In genomic region chr9:8366161-8366926, GRCh38 we compare ENCODE assay signal across 13 cellular contexts.
DNase-seq lines count a peak whose midpoint lies in the region; ATAC-seq, FAIRE-seq and TF ChIP-seq lines count a peak whose summit lies in the region.
"Had no signal": no experiment of that assay in that cellular context is flagged by ENCODE, and none has a peak within 500 bp of the region (broad histone marks: within the 10 kb centered on the region; RNA-seq: fewer than 3 reads in every experiment).

No MANE protein-coding gene starts in this region.

- H3K9me3 ChIP-seq in astrocyte (ENCODE audit: insufficient read depth, low read depth, low read length), result no peaks in the 10 kb centered on the region
- no peaks in the 10 kb centered on the region for H3K9me3 ChIP-seq in tibial artery
- no peaks in the 10 kb centered on the region for H3K9me3 ChIP-seq in T-helper 17 cell (ENCODE audit: control insufficient read depth, low read length, poor library complexity, severe bottlenecking)
- H3K9me3 ChIP-seq in Peyer's patch, result no peaks in the 10 kb centered on the region
- H3K9me3 ChIP-seq: MG63, prostate gland, transverse colon had no signal

- H3K4me1 ChIP-seq in astrocyte (ENCODE audit: insufficient read depth, low read length) (peaks cover 25% of the 10 kb centered on the region), tibial artery (peaks cover 0 to 8% (median 0%) of the 10 kb centered on the region in 4 donors), Peyer's patch (no peaks in the 10 kb centered on the region)
- H3K4me1 ChIP-seq: foreskin keratinocyte, prostate gland had no signal

- H4K20me1 ChIP-seq in astrocyte (ENCODE audit: insufficient read depth, low read length), result no peaks in the 10 kb centered on the region

- H3K27me3 ChIP-seq in astrocyte (ENCODE audit: insufficient read depth, low read length) (no peaks in the 10 kb centered on the region), kidney epithelial cell (ENCODE audit: control insufficient read depth, insufficient read depth, low read length) (no peaks in the 10 kb centered on the region), tibial artery (no peaks in the 10 kb centered on the region), Peyer's patch (no peaks in the 10 kb centered on the region)
- H3K27me3 ChIP-seq: foreskin keratinocyte, MG63, transverse colon had no signal

- no peak overlapping the region for H3K9ac ChIP-seq in astrocyte (ENCODE audit: low read length)

- TF ChIP-seq CTCF in astrocyte (IDR thresholded peaks at IDR 0.05; ENCODE audit: insufficient read depth, low read depth, low read length), result no peak
- TF ChIP-seq CTCF in kidney epithelial cell (IDR thresholded peaks at IDR 0.05; ENCODE audit: insufficient read depth, low read length, poor library complexity, severe bottlenecking), result no peak
- no peak for TF ChIP-seq CTCF in tibial artery (IDR thresholded peaks at IDR 0.05)
- TF ChIP-seq CTCF in Peyer's patch (IDR thresholded peaks at IDR 0.05), result no peak

- H3K4me3 Mint-ChIP-seq in astrocyte (ENCODE audit: unreplicated experiment), result no peak overlapping the region
- no peak overlapping the region for H3K4me3 Mint-ChIP-seq in T-helper 17 cell
- H3K4me3 Mint-ChIP-seq: HFFc6 had no signal

- H3K36me3 ChIP-seq in astrocyte (ENCODE audit: insufficient read depth, low read length) (no peaks in the 10 kb centered on the region), kidney epithelial cell (ENCODE audit: control insufficient read depth, insufficient read depth, low read length) (no peaks in the 10 kb centered on the region), tibial artery (no peaks in the 10 kb centered on the region), Peyer's patch (no peaks in the 10 kb centered on the region)
- H3K36me3 ChIP-seq: MG63, prostate gland, transverse colon had no signal

- no peak for ATAC-seq in T-helper 17 cell
- ATAC-seq: foreskin keratinocyte had no signal

- H3K27ac ChIP-seq in astrocyte (ENCODE audit: low read depth, low read length), result peak overlapping the region; percentile 88
- H3K27ac ChIP-seq in tibial artery, result no peak overlapping the region
- no peak overlapping the region for H3K27ac ChIP-seq in Peyer's patch
- H3K27ac ChIP-seq: foreskin keratinocyte, prostate gland, transverse colon had no signal

- no peaks in the 10 kb centered on the region for H3K79me2 ChIP-seq in astrocyte (ENCODE audit: insufficient read depth, low read length)

- H3K9me3 Mint-ChIP-seq in astrocyte (ENCODE audit: unreplicated experiment), result no peaks in the 10 kb centered on the region

- H3K4me3 ChIP-seq in astrocyte (ENCODE audit: insufficient read depth, low read depth, low read length), result no peak overlapping the region
- H3K4me3 ChIP-seq in kidney epithelial cell (ENCODE audit: low read depth, low read length), result no peak overlapping the region
- H3K4me3 ChIP-seq in tibial artery, result no peak overlapping the region
- H3K4me3 ChIP-seq in Peyer's patch, result no peak overlapping the region
- H3K4me3 ChIP-seq: MG63, prostate gland, transverse colon had no signal

- TF ChIP-seq POLR2A in Peyer's patch (IDR thresholded peaks at IDR 0.05), result no peak

- peak overlapping the region; percentile 80 for H3K4me2 ChIP-seq in astrocyte (ENCODE audit: low read length)

- H3K27ac Mint-ChIP-seq in astrocyte (ENCODE audit: unreplicated experiment) (peak overlapping the region; percentile 3), T-helper 17 cell (no peak overlapping the region)
- H3K27ac Mint-ChIP-seq: HFFc6 had no signal

- DNase-seq in ACHN, result peak; percentile 19
- DNase-seq in G401 (ENCODE audit: low spot score), result peak; percentile 32
- peak; percentile 82 for DNase-seq in astrocyte (ENCODE audit: low read depth)
- DNase-seq in kidney epithelial cell (ENCODE audit: low read depth), result peak; percentile 42
- no peak for DNase-seq in NAMALWA (ENCODE audit: low spot score)
- DNase-seq in tibial artery, result no peak
- DNase-seq in T-helper 17 cell, result no peak
- no peak for DNase-seq in Peyer's patch
- DNase-seq: foreskin keratinocyte, HFFc6, MG63, transverse colon had no signal

- no peaks in the 10 kb centered on the region for H3K27me3 Mint-ChIP-seq in astrocyte (ENCODE audit: low read depth, unreplicated experiment)
- no peaks in the 10 kb centered on the region for H3K27me3 Mint-ChIP-seq in T-helper 17 cell

- H3K4me1 Mint-ChIP-seq in astrocyte (ENCODE audit: low read depth, unreplicated experiment) (peaks cover 39% of the 10 kb centered on the region), T-helper 17 cell (no peaks in the 10 kb centered on the region)

- no peak overlapping the region for H2AFZ ChIP-seq in astrocyte (ENCODE audit: low read depth, low read length)

- FAIRE-seq in astrocyte (lab: Jason Lieb, UNC), result no peak

- no peaks in the 10 kb centered on the region for H3K36me3 Mint-ChIP-seq in astrocyte (ENCODE audit: low read depth, unreplicated experiment)
- no peaks in the 10 kb centered on the region for H3K36me3 Mint-ChIP-seq in T-helper 17 cell (ENCODE audit: low read depth)

- intact Hi-C loops in tibial artery (cut with DNase I; ENCODE audit: low total_unique reads), result no loop called here

- in situ Hi-C loops in ACHN (cut with HindIII; ENCODE audit: low pct_ligation_motif_present, low pct_unique_long_range_greater_than_20kb, low sequenced_read_pairs), result no loop called here
- in situ Hi-C loops in G401 (cut with HindIII; ENCODE audit: low sequenced_read_pairs), result no loop called here

Comparison
In these comparisons a context has a peak if more than half of its experiments do, and no peak if none do; other contexts are left out.
1. DNase-seq: peak in ACHN (single experiment), G401 (single experiment), astrocyte (single experiment) and kidney epithelial cell (single experiment); none in NAMALWA (single experiment), tibial artery (0 of 2), T-helper 17 cell (0 of 3) and Peyer's patch (0 of 3).